36 cellular contexts compared by ENCODE assay signal in genomic region chr15:74305687-74306086, GRCh38.
"Had no signal": no experiment of that assay in that cellular context is flagged by ENCODE, and none has a peak within 500 bp of the region (broad histone marks: within the 10 kb centered on the region; RNA-seq: fewer than 3 reads in every experiment).

No MANE protein-coding gene starts in this region.

- H3K9me3 Mint-ChIP-seq: activated CD4-positive, alpha-beta memory T cell treated with anti-CD3 and anti-CD28 coated beads for 36 hours; activated CD4-positive, alpha-beta T cell treated with anti-CD3 and anti-CD28 coated beads, Interleukin-2, amount 10 ng/mL, durations not matched to agents 24 days and 14 days; activated naive CD4-positive, alpha-beta T cell treated with anti-CD3 and anti-CD28 coated beads for 36 hours; activated naive CD4-positive, alpha-beta T cell treated with anti-CD3 and anti-CD28 coated beads, Interleukin-2, amount 50 U/mL, for 24 hours; activated naive CD8-positive, alpha-beta T cell treated with anti-CD3 and anti-CD28 coated beads for 36 hours; activated naive CD8-positive, alpha-beta T cell treated with anti-CD3 and anti-CD28 coated beads, Interleukin-2, amount 50 U/mL, for 24 hours; activated T-helper 1 cell treated with anti-CD3 and anti-CD28 coated beads, Interleukin-12 subunit alpha, Interleukin-12 subunit beta, Interleukin-2, Interleukin-4 antibody, amounts not matched to agents 30 ng/mL and 10 ng/mL and 1 ng/mL, durations not matched to agents 14 hours and 24 hours and 36 hours; activated T-helper 2 cell treated with anti-CD3 and anti-CD28 coated beads, Interferon-gamma antibody, Interleukin-2, Interleukin-4, amounts not matched to agents 10 μg/mL and 5 μg/mL and 100 μg/mL, durations not matched to agents 14 hours and 24 hours and 36 hours; central memory CD8-positive, alpha-beta T cell; dendritic cell treated with granulocyte-macrophage colony-stimulating factor and Interleukin-4, amounts not matched to agents 40 ng/mL and 50 ng/mL, for 4 days; endodermal cell; T-helper 2 cell treated with Interferon-gamma antibody and Interleukin-4, amounts not matched to agents 5 μg/mL and 100 μg/mL, for 36 hours had no signal

- H3K27me3 ChIP-seq: ascending aorta had no signal

- H3K4me3 Mint-ChIP-seq: activated CD4-positive, alpha-beta memory T cell treated with anti-CD3 and anti-CD28 coated beads for 36 hours; activated CD4-positive, alpha-beta T cell treated with anti-CD3 and anti-CD28 coated beads for 36 hours; activated CD4-positive, alpha-beta T cell treated with anti-CD3 and anti-CD28 coated beads, Interleukin-2, amount 10 ng/mL, durations not matched to agents 24 days and 14 days; activated CD8-positive, alpha-beta memory T cell treated with anti-CD3 and anti-CD28 coated beads, Interleukin-2, amount 10 ng/mL, durations not matched to agents 7 days and 5 days; activated CD8-positive, alpha-beta T cell treated with anti-CD3 and anti-CD28 coated beads, Interleukin-2, amount 10 ng/mL, durations not matched to agents 7 days and 5 days; activated naive CD4-positive, alpha-beta T cell treated with anti-CD3 and anti-CD28 coated beads for 36 hours; activated naive CD4-positive, alpha-beta T cell treated with anti-CD3 and anti-CD28 coated beads, Interleukin-2, amount 50 U/mL, for 24 hours; activated naive CD8-positive, alpha-beta T cell treated with anti-CD3 and anti-CD28 coated beads for 36 hours; activated naive CD8-positive, alpha-beta T cell treated with anti-CD3 and anti-CD28 coated beads, Interleukin-2, amount 50 U/mL, for 24 hours; activated T-helper 1 cell treated with anti-CD3 and anti-CD28 coated beads, Interleukin-12 subunit alpha, Interleukin-12 subunit beta, Interleukin-2, Interleukin-4 antibody, amounts not matched to agents 30 ng/mL and 10 ng/mL and 1 ng/mL, durations not matched to agents 14 hours and 24 hours and 36 hours; central memory CD8-positive, alpha-beta T cell; dendritic cell treated with granulocyte-macrophage colony-stimulating factor and Interleukin-4, amounts not matched to agents 40 ng/mL and 50 ng/mL, for 4 days; endodermal cell; T-helper 17 cell; T-helper 2 cell treated with Interferon-gamma antibody and Interleukin-4, amounts not matched to agents 5 μg/mL and 100 μg/mL, for 36 hours had no signal

- H3K4me1 ChIP-seq: ascending aorta had no signal

- ATAC-seq: activated CD4-positive, alpha-beta T cell treated with anti-CD3 and anti-CD28 coated beads for 36 hours; activated CD8-positive, alpha-beta memory T cell treated with anti-CD3 and anti-CD28 coated beads, Interleukin-2, amount 10 ng/mL, durations not matched to agents 7 days and 5 days; activated CD8-positive, alpha-beta T cell treated with anti-CD3 and anti-CD28 coated beads, Interleukin-2, amount 10 ng/mL, durations not matched to agents 7 days and 5 days; activated naive CD8-positive, alpha-beta T cell treated with anti-CD3 and anti-CD28 coated beads, Interleukin-2, amount 50 U/mL, for 24 hours; esophagus mucosa; T-helper 17 cell had no signal

- DNase-seq: activated CD4-positive, alpha-beta memory T cell treated with anti-CD3 and anti-CD28 coated beads for 36 hours; activated CD4-positive, alpha-beta T cell treated with anti-CD3 and anti-CD28 coated beads for 36 hours; activated CD4-positive, alpha-beta T cell treated with anti-CD3 and anti-CD28 coated beads, Interleukin-2, amount 10 ng/mL, durations not matched to agents 24 days and 14 days; activated CD4-positive, CD25-positive, alpha-beta regulatory T cell; activated CD4-positive, CD25-positive, alpha-beta regulatory T cell treated with anti-CD3 and anti-CD28 coated beads, Interleukin-2, amount 50 U/mL, for 72 hours; activated CD8-positive, alpha-beta memory T cell treated with anti-CD3 and anti-CD28 coated beads, Interleukin-2, amount 10 ng/mL, durations not matched to agents 7 days and 5 days; activated CD8-positive, alpha-beta memory T cell treated with anti-CD3 and anti-CD28 coated beads, Interleukin-2, amount 50 U/mL, for 4 hours; activated CD8-positive, alpha-beta T cell treated with anti-CD3 and anti-CD28 coated beads, Interleukin-2, amount 10 ng/mL, durations not matched to agents 7 days and 5 days; activated effector memory CD4-positive, alpha-beta T cell treated with anti-CD3 and anti-CD28 coated beads, Interleukin-2, amount 50 U/mL, for 16 hours; activated naive CD4-positive, alpha-beta T cell treated with anti-CD3 and anti-CD28 coated beads for 36 hours; activated naive CD8-positive, alpha-beta T cell treated with anti-CD3 and anti-CD28 coated beads for 36 hours; activated naive CD8-positive, alpha-beta T cell treated with anti-CD3 and anti-CD28 coated beads, Interleukin-2, amount 50 U/mL, for 24 hours; activated T-cell treated with anti-CD3 and anti-CD28 coated beads, Interleukin-2, amount 50 U/mL, for 1 hour; activated T-cell treated with anti-CD3 and anti-CD28 coated beads, Interleukin-2, amount 50 U/mL, for 48 hours; adrenal gland; amygdala; brain microvascular endothelial cell; dorsolateral prefrontal cortex; effector memory CD4-positive, alpha-beta T cell; endodermal cell; foreskin fibroblast; head of caudate nucleus; T-helper 1 cell; T-helper 17 cell; T1000 had no signal

- H3K27ac ChIP-seq: adrenal gland, ascending aorta, brain microvascular endothelial cell, coronary artery, dorsolateral prefrontal cortex had no signal

- H3K36me3 ChIP-seq: adrenal gland, ascending aorta, brain microvascular endothelial cell had no signal

- H3K27ac Mint-ChIP-seq: activated CD4-positive, alpha-beta memory T cell treated with anti-CD3 and anti-CD28 coated beads for 36 hours; activated CD4-positive, alpha-beta T cell treated with anti-CD3 and anti-CD28 coated beads for 36 hours; activated CD4-positive, alpha-beta T cell treated with anti-CD3 and anti-CD28 coated beads, Interleukin-2, amount 10 ng/mL, durations not matched to agents 24 days and 14 days; activated CD8-positive, alpha-beta memory T cell treated with anti-CD3 and anti-CD28 coated beads, Interleukin-2, amount 10 ng/mL, durations not matched to agents 7 days and 5 days; activated CD8-positive, alpha-beta T cell treated with anti-CD3 and anti-CD28 coated beads, Interleukin-2, amount 10 ng/mL, durations not matched to agents 7 days and 5 days; activated naive CD4-positive, alpha-beta T cell treated with anti-CD3 and anti-CD28 coated beads for 36 hours; activated naive CD4-positive, alpha-beta T cell treated with anti-CD3 and anti-CD28 coated beads, Interleukin-2, amount 50 U/mL, for 24 hours; activated naive CD8-positive, alpha-beta T cell treated with anti-CD3 and anti-CD28 coated beads for 36 hours; activated naive CD8-positive, alpha-beta T cell treated with anti-CD3 and anti-CD28 coated beads, Interleukin-2, amount 50 U/mL, for 24 hours; activated T-helper 1 cell treated with anti-CD3 and anti-CD28 coated beads, Interleukin-12 subunit alpha, Interleukin-12 subunit beta, Interleukin-2, Interleukin-4 antibody, amounts not matched to agents 30 ng/mL and 10 ng/mL and 1 ng/mL, durations not matched to agents 14 hours and 24 hours and 36 hours; activated T-helper 2 cell treated with anti-CD3 and anti-CD28 coated beads, Interferon-gamma antibody, Interleukin-2, Interleukin-4, amounts not matched to agents 10 μg/mL and 5 μg/mL and 100 μg/mL, durations not matched to agents 14 hours and 24 hours and 36 hours; dendritic cell treated with granulocyte-macrophage colony-stimulating factor and Interleukin-4, amounts not matched to agents 40 ng/mL and 50 ng/mL, for 4 days; endodermal cell; T-helper 17 cell; T-helper 2 cell treated with Interferon-gamma antibody and Interleukin-4, amounts not matched to agents 5 μg/mL and 100 μg/mL, for 36 hours had no signal

- H3K4me1 Mint-ChIP-seq: activated CD4-positive, alpha-beta T cell treated with anti-CD3 and anti-CD28 coated beads for 36 hours; activated CD4-positive, alpha-beta T cell treated with anti-CD3 and anti-CD28 coated beads, Interleukin-2, amount 10 ng/mL, durations not matched to agents 24 days and 14 days; activated CD8-positive, alpha-beta memory T cell treated with anti-CD3 and anti-CD28 coated beads, Interleukin-2, amount 10 ng/mL, durations not matched to agents 7 days and 5 days; activated naive CD4-positive, alpha-beta T cell treated with anti-CD3 and anti-CD28 coated beads, Interleukin-2, amount 50 U/mL, for 24 hours; activated naive CD8-positive, alpha-beta T cell treated with anti-CD3 and anti-CD28 coated beads for 36 hours; activated naive CD8-positive, alpha-beta T cell treated with anti-CD3 and anti-CD28 coated beads, Interleukin-2, amount 50 U/mL, for 24 hours; central memory CD8-positive, alpha-beta T cell had no signal

- FAIRE-seq: bronchial epithelial cell, frontal cortex had no signal

- H3K4me3 ChIP-seq: adrenal gland, ascending aorta, coronary artery, dorsolateral prefrontal cortex had no signal

- H3K36me3 Mint-ChIP-seq: activated CD4-positive, alpha-beta memory T cell treated with anti-CD3 and anti-CD28 coated beads for 36 hours; activated CD8-positive, alpha-beta memory T cell treated with anti-CD3 and anti-CD28 coated beads, Interleukin-2, amount 10 ng/mL, durations not matched to agents 7 days and 5 days; activated naive CD4-positive, alpha-beta T cell treated with anti-CD3 and anti-CD28 coated beads, Interleukin-2, amount 50 U/mL, for 24 hours; activated naive CD8-positive, alpha-beta T cell treated with anti-CD3 and anti-CD28 coated beads for 36 hours had no signal

- H3K9me3 ChIP-seq: adrenal gland, ascending aorta had no signal
